ENCODE assay signal across 24 cellular contexts in the genomic region with DNA sequence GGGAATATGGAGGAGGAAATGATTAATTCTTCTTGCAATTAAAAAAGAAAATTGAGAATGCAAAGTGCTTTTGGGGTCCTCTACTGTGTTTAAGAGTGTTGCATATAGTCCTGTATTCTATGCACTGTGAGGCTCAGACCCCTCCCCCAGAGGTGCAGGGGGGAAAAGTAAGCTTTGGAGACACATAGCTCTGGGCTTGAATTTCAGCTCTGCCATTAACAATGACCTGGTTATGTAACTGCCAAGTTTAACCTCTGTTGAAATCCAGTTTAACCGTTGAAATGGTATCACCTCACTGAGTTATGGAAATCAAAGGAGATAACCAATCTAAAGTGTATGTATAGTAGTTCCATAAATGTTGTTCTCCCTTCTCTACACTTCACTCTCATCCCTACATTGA.
"Had no signal": no experiment of that assay in that cellular context is flagged by ENCODE, and none has a peak within 500 bp of the region (broad histone marks: within the 10 kb centered on the region; RNA-seq: fewer than 3 reads in every experiment).

No MANE protein-coding gene starts in this region.

- H3K27ac ChIP-seq: neural progenitor cell, ovary, parathyroid adenoma, psoas muscle, right lobe of liver, sigmoid colon, stomach, thoracic aorta, thyroid gland, tibial nerve, upper lobe of left lung, vagina had no signal

- H3K36me3 ChIP-seq: neural progenitor cell, ovary, right lobe of liver, sigmoid colon, stomach, thoracic aorta, thyroid gland, tibial nerve, upper lobe of left lung, vagina had no signal

- H3K4me3 ChIP-seq: neural progenitor cell, ovary, psoas muscle, right lobe of liver, sigmoid colon, stomach, thoracic aorta, thyroid gland, tibial nerve, upper lobe of left lung, vagina had no signal

- H3K9me3 ChIP-seq: ovary, psoas muscle, right lobe of liver, sigmoid colon, stomach, thoracic aorta, thyroid gland, tibial nerve, upper lobe of left lung, vagina had no signal

- ATAC-seq: psoas muscle; right cardiac atrium; stimulated activated effector memory CD8-positive, alpha-beta T cell treated with anti-CD3 and anti-CD28 coated beads, Interleukin-12 subunit alpha, Interleukin-12 subunit beta, amount 100 ng/mL, for 72 hours; stimulated activated naive B cell treated with anti-CD40 and anti-IgM and Interleukin-4, amounts not matched to agents 10 μg/mL and 1 μg/mL and 100 μg/mL, for 72 hours had no signal

- H3K4me1 ChIP-seq: neural progenitor cell, parathyroid adenoma, psoas muscle, right lobe of liver, sigmoid colon, stomach, thyroid gland, tibial nerve, upper lobe of left lung, vagina had no signal

- DNase-seq: occipital lobe; ovary; posterior cingulate gyrus; psoas muscle; right cardiac atrium; right lobe of liver; sigmoid colon; small intestine; stimulated activated CD4-positive, alpha-beta T cell treated with anti-CD3 and anti-CD28 coated beads, Interleukin-15, amount 100 ng/mL, for 24 hours; stimulated activated CD4-positive, alpha-beta T cell treated with anti-CD3 and anti-CD28 coated beads, Interleukin-2, amount 100 ng/mL, for 24 hours; stimulated activated CD4-positive, alpha-beta T cell treated with anti-CD3 and anti-CD28 coated beads, Interleukin-2, amount 100 ng/mL, for 48 hours; stimulated activated CD4-positive, alpha-beta T cell treated with anti-CD3 and anti-CD28 coated beads, Interleukin-4, amount 100 ng/mL, for 24 hours; stimulated activated naive B cell treated with anti-CD40 and anti-IgM and Interleukin-4, amounts not matched to agents 10 μg/mL and 1 μg/mL and 100 μg/mL, for 72 hours; stimulated activated naive CD4-positive, alpha-beta T cell treated with Interleukin-2 at 50 U/mL for 16 hours; stomach; thyroid gland; trophoblast cell; upper lobe of left lung had no signal

- H3K27me3 ChIP-seq: neural progenitor cell, ovary, right lobe of liver, sigmoid colon, stomach, thyroid gland, tibial nerve, upper lobe of left lung, vagina had no signal
